ENCODE assay signal across 7 cellular contexts in the genomic region with DNA sequence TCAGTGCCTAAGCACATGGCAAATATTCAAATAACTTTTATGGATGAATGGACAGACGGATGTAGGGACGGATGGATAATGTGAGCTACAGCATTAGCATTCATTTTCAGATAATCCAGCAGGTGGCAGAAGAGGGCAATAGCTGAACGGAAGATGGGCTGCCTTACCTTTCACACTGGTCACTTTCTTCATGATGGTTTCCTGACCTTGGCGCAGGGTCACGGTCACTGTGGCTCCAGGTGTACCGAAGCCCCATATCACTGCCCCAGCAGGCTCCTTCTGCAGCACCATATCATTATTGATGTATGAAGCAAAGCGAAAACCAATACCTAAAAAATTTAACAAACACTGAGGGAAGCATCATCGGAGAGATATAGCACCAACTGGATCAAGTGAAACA.
DNase-seq lines count a peak whose midpoint lies in the region; ATAC-seq and TF ChIP-seq lines count a peak whose summit lies in the region.

No MANE protein-coding gene starts in this region.

- no peaks in the 10 kb centered on the region for H3K36me3 Mint-ChIP-seq in T-helper 2 cell treated with Interferon-gamma antibody and Interleukin-4, amounts not matched to agents 5 μg/mL and 100 μg/mL, for 36 hours (ENCODE audit: low read depth)

- TF ChIP-seq CTCF in choroid plexus epithelial cell (conservative IDR thresholded peaks at IDR 0.05; ENCODE audit: low read depth, low read length): peak; percentile 90

- H3K4me3 ChIP-seq in choroid plexus epithelial cell (ENCODE audit: low read depth, low read length): no peak overlapping the region

- H3K4me1 Mint-ChIP-seq in T-helper 2 cell treated with Interferon-gamma antibody and Interleukin-4, amounts not matched to agents 5 μg/mL and 100 μg/mL, for 36 hours (ENCODE audit: low read depth): peaks cover 17% of the 10 kb centered on the region

- peak; percentile 30 for ATAC-seq in GM21619 (IDR thresholded peaks at IDR 0.05; ENCODE audit: unreplicated experiment)
- no peak for ATAC-seq in HG02571 (IDR thresholded peaks at IDR 0.05; ENCODE audit: unreplicated experiment)

- no peaks in the 10 kb centered on the region for H3K27me3 Mint-ChIP-seq in T-helper 2 cell treated with Interferon-gamma antibody and Interleukin-4, amounts not matched to agents 5 μg/mL and 100 μg/mL, for 36 hours (ENCODE audit: low read depth)

- no peaks in the 10 kb centered on the region for H3K9me3 Mint-ChIP-seq in T-helper 2 cell treated with Interferon-gamma antibody and Interleukin-4, amounts not matched to agents 5 μg/mL and 100 μg/mL, for 36 hours

- H3K4me3 Mint-ChIP-seq in T-helper 2 cell treated with Interferon-gamma antibody and Interleukin-4, amounts not matched to agents 5 μg/mL and 100 μg/mL, for 36 hours: no peak overlapping the region

- peak; percentile 34 for DNase-seq in EL
- DNase-seq in NCI-H1092 (lab: John Stamatoyannopoulos, UW): peak; percentile 30
- peak; percentile 27 for DNase-seq in T-helper 2 cell treated with Interferon-gamma antibody and Interleukin-4, amounts not matched to agents 5 μg/mL and 100 μg/mL, for 36 hours (ENCODE audit: low spot score)
- peak; percentile 72 for DNase-seq in choroid plexus epithelial cell (ENCODE audit: low read depth)
- DNase-seq in midbrain (lab: John Stamatoyannopoulos, UW): peak; percentile 31

- no peak overlapping the region for H3K27ac Mint-ChIP-seq in T-helper 2 cell treated with Interferon-gamma antibody and Interleukin-4, amounts not matched to agents 5 μg/mL and 100 μg/mL, for 36 hours
